ENCODE assay signal across 1 cellular context in genomic region chr17:44775136-44775837, GRCh38.
A peak's percentile ranks its signal among the peaks of the same experiment; 100 is the strongest.
TF ChIP-seq lines count a peak whose summit lies in the region.

No MANE protein-coding gene starts in this region.

TF ChIP-seq in K562, 482 proteins besides CTCF, POLR2A, EP300 and RAD21 (continued from another document and continues in another):
- TF ChIP-seq ZNF324 (CRISPR knock-in tag; IDR thresholded peaks at IDR 0.05): no peak
- TF ChIP-seq XRCC3 (IDR thresholded peaks at IDR 0.05): no peak
- TF ChIP-seq RNF219 (CRISPR knock-in tag; IDR thresholded peaks at IDR 0.05): no peak
- TF ChIP-seq POLR3G (IDR thresholded peaks at IDR 0.05; ENCODE audit: extremely low read depth, insufficient read length, insufficient replicate concordance): no peak
- TF ChIP-seq PHF8 (IDR thresholded peaks at IDR 0.05; ENCODE audit: borderline replicate concordance, low read length): peak; percentile 51; the same call in 1 of the 2 replicates
- TF ChIP-seq MBD2 (IDR thresholded peaks at IDR 0.05; ENCODE audit: borderline replicate concordance, low read depth): no peak
- peak in 1 of 2 experiments; percentile 69; a peak in 2 of 4 replicates for TF ChIP-seq FOXK2 (conservative IDR thresholded peaks at IDR 0.05 in 1 of 2, IDR thresholded peaks at IDR 0.05 in 1 of 2; ENCODE audit: low read depth in 2 of 2)
- TF ChIP-seq RHOXF2B (CRISPR knock-in tag; conservative IDR thresholded peaks at IDR 0.05): no peak
- TF ChIP-seq HMGN3 (IDR thresholded peaks at IDR 0.05; ENCODE audit: borderline replicate concordance, extremely low read depth, insufficient read length, low read depth, low read length): peak; percentile 58
- peak; percentile 53 for TF ChIP-seq EGR1 (conservative IDR thresholded peaks at IDR 0.05)
- no peak for TF ChIP-seq ZBTB7A (IDR thresholded peaks at IDR 0.05; ENCODE audit: borderline replicate concordance, control insufficient read depth, low read depth, low read length)
- TF ChIP-seq, protein P1, sequence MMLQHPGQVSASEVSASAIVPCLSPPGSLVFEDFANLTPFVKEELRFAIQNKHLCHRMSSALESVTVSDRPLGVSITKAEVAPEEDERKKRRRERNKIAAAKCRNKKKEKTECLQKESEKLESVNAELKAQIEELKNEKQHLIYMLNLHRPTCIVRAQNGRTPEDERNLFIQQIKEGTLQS (IDR thresholded peaks at IDR 0.05): no peak
- TF ChIP-seq, protein P1 (CRISPR knock-in tag; conservative IDR thresholded peaks at IDR 0.05): no peak
- no peak for TF ChIP-seq MEF2D (tag; conservative IDR thresholded peaks at IDR 0.05; ENCODE audit: low read depth)
- no peak for TF ChIP-seq TOE1 (IDR thresholded peaks at IDR 0.05; ENCODE audit: borderline replicate concordance)
- TF ChIP-seq TOE1 (CRISPR knock-in tag; IDR thresholded peaks at IDR 0.05; ENCODE audit: borderline replicate concordance, low read depth): no peak
- no peak for TF ChIP-seq CLOCK (CRISPR knock-in tag; IDR thresholded peaks at IDR 0.05; ENCODE audit: borderline replicate concordance)
- no peak for TF ChIP-seq ZNF121 (CRISPR knock-in tag; conservative IDR thresholded peaks at IDR 0.05)
- TF ChIP-seq TAF1 (IDR thresholded peaks at IDR 0.05; ENCODE audit: control insufficient read depth, extremely low read depth, insufficient read depth, low read length, severe bottlenecking): no peak
- no peak for TF ChIP-seq KLF13 (tag; IDR thresholded peaks at IDR 0.05; ENCODE audit: borderline replicate concordance, low read depth)
- TF ChIP-seq SIN3A (IDR thresholded peaks at IDR 0.05; ENCODE audit: borderline replicate concordance in 2 of 2, control insufficient read depth in 1 of 2, low read depth in 2 of 2, low read length in 2 of 2): peak in 1 of 2 experiments; percentile 88; a peak in 1 of 4 replicates
- no peak for TF ChIP-seq KAT8 (IDR thresholded peaks at IDR 0.05; ENCODE audit: low read depth)
- peak; percentile 91 for TF ChIP-seq CREB1 (IDR thresholded peaks at IDR 0.05)
- TF ChIP-seq CREB1 (CRISPR knock-in tag; IDR thresholded peaks at IDR 0.05): peak; percentile 80
- no peak for TF ChIP-seq ZBTB8A (IDR thresholded peaks at IDR 0.05; ENCODE audit: partially characterized antibody)
- no peak for TF ChIP-seq SOX6 (IDR thresholded peaks at IDR 0.05)
- no peak for TF ChIP-seq BHLHE40 (IDR thresholded peaks at IDR 0.05; ENCODE audit: low read length)
- no peak for TF ChIP-seq NR2C1 (IDR thresholded peaks at IDR 0.05)
- TF ChIP-seq NR2C1 (tag; IDR thresholded peaks at IDR 0.05): no peak
- TF ChIP-seq POLR2AphosphoS5 (IDR thresholded peaks at IDR 0.05; ENCODE audit: control insufficient read depth, insufficient read depth, low read depth, low read length): no peak
- peak; percentile 59 for TF ChIP-seq C11orf30 (IDR thresholded peaks at IDR 0.05; ENCODE audit: low read depth)
- TF ChIP-seq NCOR1 (IDR thresholded peaks at IDR 0.05): no peak
- TF ChIP-seq, protein P2, sequence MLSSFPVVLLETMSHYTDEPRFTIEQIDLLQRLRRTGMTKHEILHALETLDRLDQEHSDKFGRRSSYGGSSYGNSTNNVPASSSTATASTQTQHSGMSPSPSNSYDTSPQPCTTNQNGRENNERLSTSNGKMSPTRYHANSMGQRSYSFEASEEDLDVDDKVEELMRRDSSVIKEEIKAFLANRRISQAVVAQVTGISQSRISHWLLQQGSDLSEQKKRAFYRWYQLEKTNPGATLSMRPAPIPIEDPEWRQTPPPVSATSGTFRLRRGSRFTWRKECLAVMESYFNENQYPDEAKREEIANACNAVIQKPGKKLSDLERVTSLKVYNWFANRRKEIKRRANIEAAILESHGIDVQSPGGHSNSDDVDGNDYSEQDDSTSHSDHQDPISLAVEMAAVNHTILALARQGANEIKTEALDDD (IDR thresholded peaks at IDR 0.05): no peak
- no peak for TF ChIP-seq MCM5 (IDR thresholded peaks at IDR 0.05; ENCODE audit: low read depth)
- no peak for TF ChIP-seq HOXB6 (CRISPR knock-in tag; IDR thresholded peaks at IDR 0.05; ENCODE audit: borderline replicate concordance)
- TF ChIP-seq MGA (IDR thresholded peaks at IDR 0.05): peak; percentile 85
- no peak for TF ChIP-seq ZC3H8 (IDR thresholded peaks at IDR 0.05)
- no peak for TF ChIP-seq ZNF3 (CRISPR knock-in tag; IDR thresholded peaks at IDR 0.05)
- peak; percentile 90 for TF ChIP-seq MTA1 (IDR thresholded peaks at IDR 0.05; ENCODE audit: borderline replicate concordance)
- no peak for TF ChIP-seq USF2 (CRISPR knock-in tag; IDR thresholded peaks at IDR 0.05)
- TF ChIP-seq SAFB (IDR thresholded peaks at IDR 0.05; ENCODE audit: borderline replicate concordance, low read depth, low read length): no peak
- TF ChIP-seq ZNF277 (CRISPR knock-in tag; IDR thresholded peaks at IDR 0.05; ENCODE audit: borderline replicate concordance): no peak
